Comparison of ENCODE assay signal across 11 cellular contexts in the genomic region with DNA sequence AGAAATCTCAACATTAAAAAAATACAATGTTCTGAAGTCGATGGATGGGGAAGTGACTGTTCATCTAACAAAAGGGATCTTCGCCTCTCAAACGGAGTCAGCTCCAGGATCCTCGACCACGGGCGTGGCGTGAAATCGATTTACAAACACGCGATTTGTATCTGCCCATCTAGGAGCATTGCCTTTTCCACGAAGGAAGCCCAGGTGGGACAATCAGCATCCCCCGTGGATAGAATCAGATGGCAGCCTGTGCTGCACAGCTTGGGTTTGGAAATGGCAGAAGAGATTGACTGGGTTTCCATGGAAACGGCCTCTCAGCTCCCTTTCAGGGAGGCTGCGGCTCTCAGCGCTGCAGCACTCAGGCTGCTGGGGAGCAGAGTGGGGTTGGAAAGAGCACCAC.
DNase-seq lines count a peak whose midpoint lies in the region; ATAC-seq and TF ChIP-seq lines count a peak whose summit lies in the region.
"Had no signal": no experiment of that assay in that cellular context is flagged by ENCODE, and none has a peak within 500 bp of the region (broad histone marks: within the 10 kb centered on the region; RNA-seq: fewer than 3 reads in every experiment).

No MANE protein-coding gene starts in this region.

- H3K9ac ChIP-seq in stomach smooth muscle (ENCODE audit: low read length in 2 of 2), result peak overlapping the region; percentile 20 to 36

- TF ChIP-seq CTCF in VCaP (conservative IDR thresholded peaks at IDR 0.05), result 0 out of 2 replicates have a peak, but pooled peaks have one; percentile 1

- peaks cover 10 to 12% of the 10 kb centered on the region in 2 donors for H3K27me3 ChIP-seq in stomach smooth muscle (ENCODE audit: control insufficient read depth in 1 of 2, insufficient read depth in 2 of 2, low read length in 2 of 2)
- H3K27me3 ChIP-seq: adrenal gland had no signal

- peak overlapping the region in 1 of 2 donors; percentile 62 for H3K4me3 ChIP-seq in stomach smooth muscle (ENCODE audit: low read length in 2 of 2)
- H3K4me3 ChIP-seq: adrenal gland had no signal

- ATAC-seq in GM21619 (IDR thresholded peaks at IDR 0.05; ENCODE audit: unreplicated experiment), result no peak

- H3K9me3 ChIP-seq in stomach smooth muscle (ENCODE audit: control insufficient read depth in 2 of 2, low read length in 2 of 2), result no peaks in the 10 kb centered on the region
- H3K9me3 ChIP-seq: adrenal gland had no signal

- peaks cover 2% of the 10 kb centered on the region for H3K4me1 ChIP-seq in stomach smooth muscle (ENCODE audit: control insufficient read depth, insufficient read depth, low read length)
- H3K4me1 ChIP-seq: adrenal gland had no signal

- H3K27ac ChIP-seq in VCaP (no peak overlapping the region), stomach smooth muscle (ENCODE audit: low read length) (no peak overlapping the region)
- H3K27ac ChIP-seq: 22Rv1, adrenal gland had no signal

- H3K36me3 ChIP-seq in stomach smooth muscle (ENCODE audit: control insufficient read depth in 2 of 2, insufficient read depth in 2 of 2, low read length in 2 of 2), result no peaks in the 10 kb centered on the region
- H3K36me3 ChIP-seq: adrenal gland had no signal

- DNase-seq in DMS 273 (lab: John Stamatoyannopoulos, UW; ENCODE audit: unreplicated experiment) (peak; percentile 46), DMS 273 treated with DMSO at 0.1 percent for 48 hours (lab: John Stamatoyannopoulos, UW) (no peak), iPS-NIHi11 (ENCODE audit: low spot score) (peak; percentile 89), GM19240 (ENCODE audit: insufficient read length, low spot score) (no peak)
- DNase-seq in activated CD4-positive, CD25-positive, alpha-beta regulatory T cell (lab: John Stamatoyannopoulos, UW), result no peak
- DNase-seq: activated CD4-positive, alpha-beta T cell treated with anti-CD3 and anti-CD28 coated beads, Interleukin-2, amount 10 ng/mL, durations not matched to agents 7 days and 5 days had no signal

Comparison
In these comparisons a context has a peak if more than half of its experiments do, and no peak if none do; other contexts are left out.
1. DNase-seq: peak in DMS 273 (single experiment) and iPS-NIHi11 (single experiment); none in DMS 273 treated with DMSO at 0.1 percent for 48 hours (single experiment), activated CD4-positive, CD25-positive, alpha-beta regulatory T cell (0 of 4) and GM19240 (single experiment).